10 cellular contexts compared by ENCODE assay signal in genomic region chr2:120005834-120006521, GRCh38. TPM values are rescaled to one million over a fixed set of nuclear protein-coding genes. Genes with fewer than 3 reads are reported as not detected.
DNase-seq lines count a peak whose midpoint lies in the region; ATAC-seq and TF ChIP-seq lines count a peak whose summit lies in the region.
"Had no signal": no experiment of that assay in that cellular context is flagged by ENCODE, and none has a peak within 500 bp of the region (broad histone marks: within the 10 kb centered on the region; RNA-seq: fewer than 3 reads in every experiment).

No MANE protein-coding gene starts in this region.

- WGBS in SK-N-SH (ENCODE audit: low lambda C conversion rate), result 80% methylated on average over 11 of the region's 11 CpGs

- H4K20me1 ChIP-seq in SK-N-SH (ENCODE audit: insufficient read depth), result no peaks in the 10 kb centered on the region

- no peak for TF ChIP-seq CTCF in SK-N-SH (IDR thresholded peaks at IDR 0.05)

- CTCF ChIA-PET in SK-N-SH (lab: Yijun Ruan, JAX), result no interaction called here

- no peak for TF ChIP-seq EP300 in SK-N-SH (IDR thresholded peaks at IDR 0.05; ENCODE audit: borderline replicate concordance in 1 of 2, low read depth in 1 of 2, low read length in 1 of 2)

- H3K4me1 ChIP-seq in SK-N-SH (ENCODE audit: control insufficient read depth in 1 of 2, insufficient read depth in 2 of 2, low read depth in 1 of 2, low read length in 1 of 2), result no peaks in the 10 kb centered on the region

- no peaks in the 10 kb centered on the region for H3K9me3 ChIP-seq in SK-N-SH
- H3K9me3 ChIP-seq: neutrophil had no signal

- no peak overlapping the region for H2AFZ ChIP-seq in SK-N-SH (ENCODE audit: low read depth)

- H3K9ac ChIP-seq in SK-N-SH, result no peak overlapping the region

- H3K36me3 ChIP-seq in SK-N-SH (replicated peaks in 1 of 2; ENCODE audit: control insufficient read depth in 1 of 2, insufficient read depth in 2 of 2, low read length in 1 of 2), result no peaks in the 10 kb centered on the region
- H3K36me3 ChIP-seq: neutrophil had no signal

- H3K27me3 ChIP-seq in SK-N-SH (ENCODE audit: insufficient read depth), result no peaks in the 10 kb centered on the region

- H3K27ac Mint-ChIP-seq in activated naive CD4-positive, alpha-beta T cell treated with anti-CD3 and anti-CD28 coated beads, Interleukin-2, amount 50 U/mL, for 72 hours, result no peak overlapping the region

- no peak for TF ChIP-seq RAD21 in SK-N-SH (IDR thresholded peaks at IDR 0.05; ENCODE audit: low read length)

- POLR2A ChIA-PET in SK-N-SH (lab: Yijun Ruan, JAX), result no interaction called here

- no peaks in the 10 kb centered on the region for H3K79me2 ChIP-seq in SK-N-SH (ENCODE audit: insufficient read depth)

- H3K9me3 Mint-ChIP-seq in activated naive CD4-positive, alpha-beta T cell treated with anti-CD3 and anti-CD28 coated beads, Interleukin-2, amount 50 U/mL, for 72 hours, result peaks cover 0 to 4% of the 10 kb centered on the region in 2 donors

- no peak for DNase-seq in activated naive CD4-positive, alpha-beta T cell treated with anti-CD3 and anti-CD28 coated beads, Interleukin-2, amount 50 U/mL, for 72 hours (ENCODE audit: low spot score in 2 of 2)
- no peak for DNase-seq in activated naive CD4-positive, alpha-beta T cell treated with anti-CD3 and anti-CD28 coated beads, Interleukin-2, amount 50 U/mL, for 16 hours
- DNase-seq in renal cortical epithelial cell (ENCODE audit: low read depth) (peak; percentile 76), activated gamma-delta T cell (lab: John Stamatoyannopoulos, UW) (no peak), SK-N-SH (no peak), DMS 273 treated with DMSO at 0.1 percent for 48 hours (lab: John Stamatoyannopoulos, UW) (no peak)
- DNase-seq: dorsolateral prefrontal cortex had no signal

- no peak overlapping the region for H3K27ac ChIP-seq in SK-N-SH (ENCODE audit: low read depth in 2 of 2, low read length in 1 of 2)
- H3K27ac ChIP-seq: dorsolateral prefrontal cortex, neutrophil had no signal

- H3K9me2 ChIP-seq in SK-N-SH, result no peaks in the 10 kb centered on the region

- no peak overlapping the region for H3K4me3 ChIP-seq in SK-N-SH (ENCODE audit: low read depth in 2 of 2, low read length in 1 of 2)
- H3K4me3 ChIP-seq: dorsolateral prefrontal cortex had no signal

- no peaks in the 10 kb centered on the region for H3K36me3 Mint-ChIP-seq in activated naive CD4-positive, alpha-beta T cell treated with anti-CD3 and anti-CD28 coated beads, Interleukin-2, amount 50 U/mL, for 72 hours

- no peak overlapping the region for H3K4me2 ChIP-seq in SK-N-SH

- no peaks in the 10 kb centered on the region for H3F3A ChIP-seq in SK-N-SH (replicated peaks; ENCODE audit: insufficient read depth)

- peak; percentile 52 to 67 for ATAC-seq in activated naive CD4-positive, alpha-beta T cell treated with anti-CD3 and anti-CD28 coated beads, Interleukin-2, amount 50 U/mL, for 72 hours
- ATAC-seq in HG02763 (IDR thresholded peaks at IDR 0.05; ENCODE audit: unreplicated experiment) (peak; percentile 88), HG03575 (IDR thresholded peaks at IDR 0.05; ENCODE audit: extremely low read depth, insufficient number of reproducible peaks, low FRiP score, unreplicated experiment) (peak; percentile 96)

TF ChIP-seq in SK-N-SH, 30 proteins besides CTCF, POLR2A, EP300 and RAD21:
- no peak for TF ChIP-seq RXRA (IDR thresholded peaks at IDR 0.05; ENCODE audit: borderline replicate concordance, low read depth)
- TF ChIP-seq NFIC (IDR thresholded peaks at IDR 0.05; ENCODE audit: borderline replicate concordance), result no peak
- TF ChIP-seq, protein P1, sequence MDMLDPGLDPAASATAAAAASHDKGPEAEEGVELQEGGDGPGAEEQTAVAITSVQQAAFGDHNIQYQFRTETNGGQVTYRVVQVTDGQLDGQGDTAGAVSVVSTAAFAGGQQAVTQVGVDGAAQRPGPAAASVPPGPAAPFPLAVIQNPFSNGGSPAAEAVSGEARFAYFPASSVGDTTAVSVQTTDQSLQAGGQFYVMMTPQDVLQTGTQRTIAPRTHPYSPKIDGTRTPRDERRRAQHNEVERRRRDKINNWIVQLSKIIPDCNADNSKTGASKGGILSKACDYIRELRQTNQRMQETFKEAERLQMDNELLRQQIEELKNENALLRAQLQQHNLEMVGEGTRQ (IDR thresholded peaks at IDR 0.05; ENCODE audit: borderline replicate concordance, low read depth, low read length), result no peak
- TF ChIP-seq FOXJ3 (CRISPR knock-in tag; IDR thresholded peaks at IDR 0.05), result no peak
- TF ChIP-seq RFX5 (IDR thresholded peaks at IDR 0.05; ENCODE audit: low read length), result no peak
- TF ChIP-seq JUND (IDR thresholded peaks at IDR 0.05), result no peak
- no peak for TF ChIP-seq ELF1 (IDR thresholded peaks at IDR 0.05)
- no peak for TF ChIP-seq PBX3 (IDR thresholded peaks at IDR 0.05)

RNA-seq across cellular contexts. Expression of gene EPB41L5, which starts 6.9 kb away (rescaled TPM):
- total RNA-seq in activated naive CD4-positive, alpha-beta T cell treated with anti-CD3 and anti-CD28 coated beads, Interleukin-2, amount 50 U/mL, for 72 hours, result 1 to 10 TPM; 3.2 to 9.2 TPM
- 33.0 and 57.3 TPM in 2 replicates for total RNA-seq in renal cortical epithelial cell
- 5.3 and 8.8 TPM in 2 replicates for polyA plus RNA-seq in SK-N-SH (2012; rRNA removed)
- polyA plus RNA-seq in SK-N-SH (2012; cell fraction: cytosol; rRNA removed), result 7.6 and 8.0 TPM in 2 replicates
- polyA plus RNA-seq in SK-N-SH (2012; cell fraction: nucleus; rRNA removed), result 7.1 and 11.5 TPM in 2 replicates
